In genomic region chr22:27782065-27782464, GRCh38 we compare ENCODE assay signal across 21 cellular contexts. TPM values are rescaled to one million over a fixed set of nuclear protein-coding genes. Genes with fewer than 3 reads are reported as not detected.
"Had no signal": no experiment of that assay in that cellular context is flagged by ENCODE, and none has a peak within 500 bp of the region (broad histone marks: within the 10 kb centered on the region; RNA-seq: fewer than 3 reads in every experiment).

No MANE protein-coding gene starts in this region.

- H3K4me1 ChIP-seq: breast epithelium, parathyroid adenoma had no signal

- H3K79me2 ChIP-seq: parathyroid adenoma had no signal

- H3K27ac ChIP-seq: breast epithelium, parathyroid adenoma, SJSA1, skin epidermis had no signal

- ATAC-seq: esophagus mucosa; left colon; mucosa of descending colon; naive thymus-derived CD4-positive, alpha-beta T cell; stimulated activated naive B cell treated with anti-CD40 and anti-IgM and Interleukin-4, amounts not matched to agents 10 μg/mL and 1 μg/mL and 100 μg/mL, for 72 hours had no signal

- H3K36me3 ChIP-seq: breast epithelium, upper lobe of left lung had no signal

- FAIRE-seq: endometrium had no signal

- H3K9ac ChIP-seq: parathyroid adenoma had no signal

- H3K4me3 ChIP-seq: breast epithelium, mucosa of descending colon, SJSA1, skin epidermis, upper lobe of left lung had no signal

- H2AFZ ChIP-seq: parathyroid adenoma had no signal

- DNase-seq: activated CD4-positive, alpha-beta T cell treated with anti-CD3 and anti-CD28 coated beads, Interleukin-2, amount 50 U/mL, for 1 hour; activated CD8-positive, alpha-beta memory T cell treated with anti-CD3 and anti-CD28 coated beads for 24 hours; activated naive CD4-positive, alpha-beta T cell; foreskin fibroblast; immature natural killer cell; left colon; mammary epithelial cell; mucosa of descending colon; naive thymus-derived CD4-positive, alpha-beta T cell; retina; stimulated activated CD4-positive, alpha-beta T cell treated with anti-CD3 and anti-CD28 coated beads, Interleukin-15, amount 100 ng/mL, for 24 hours; stimulated activated CD4-positive, alpha-beta T cell treated with anti-CD3 and anti-CD28 coated beads, Interleukin-4, amount 100 ng/mL, for 1 hour; stimulated activated naive B cell treated with anti-CD40 and anti-IgM and Interleukin-4, amounts not matched to agents 10 μg/mL and 1 μg/mL and 100 μg/mL, for 72 hours; T-helper 2 cell had no signal

- H3K9me3 ChIP-seq: breast epithelium, mucosa of descending colon, SJSA1, upper lobe of left lung had no signal

- H3K27me3 ChIP-seq: breast epithelium, SJSA1, upper lobe of left lung had no signal

RNA-seq across cellular contexts. Expression of gene MN1, which starts 19.5 kb away (rescaled TPM):
- polyA plus RNA-seq: naive thymus-derived CD4-positive, alpha-beta T cell had no signal
